ENCODE assay signal across 8 cellular contexts in genomic region chr1:42680921-42681683, GRCh38. TPM values are rescaled to one million over a fixed set of nuclear protein-coding genes. Genes with fewer than 3 reads are reported as not detected.
DNase-seq lines count a peak whose midpoint lies in the region; ATAC-seq and TF ChIP-seq lines count a peak whose summit lies in the region.

No MANE protein-coding gene starts in this region.

- H3K79me1 ChIP-seq in mesenchymal stem cell (replicated peaks; ENCODE audit: low read length, poor library complexity, severe bottlenecking), result no peaks in the 10 kb centered on the region

- no peaks in the 10 kb centered on the region for H3K27me3 ChIP-seq in colonic mucosa
- H3K27me3 ChIP-seq in mesenchymal stem cell (ENCODE audit: control insufficient read depth in 1 of 2, insufficient read depth in 1 of 2, low read length in 2 of 2), result no peaks in the 10 kb centered on the region

- TF ChIP-seq CTCF in AG09309 (IDR thresholded peaks at IDR 0.05; ENCODE audit: control insufficient read depth, insufficient read depth, low read depth, low read length, missing control alignments), result no peak
- no peak for TF ChIP-seq CTCF in GM20000 (IDR thresholded peaks at IDR 0.05; ENCODE audit: extremely low read depth, missing control alignments)
- TF ChIP-seq CTCF in colonic mucosa (IDR thresholded peaks at IDR 0.05), result no peak

- peaks cover 14% of the 10 kb centered on the region for H3K4me1 ChIP-seq in colonic mucosa
- peaks cover 2% of the 10 kb centered on the region for H3K4me1 ChIP-seq in mesenchymal stem cell (ENCODE audit: control insufficient read depth, insufficient read depth, low read depth, low read length)
- peaks cover 5% of the 10 kb centered on the region for H3K4me1 ChIP-seq in urinary bladder (ENCODE audit: insufficient read depth)

- WGBS in mesenchymal stem cell, result 14% methylated on average over 18 of the region's 18 CpGs
- WGBS in urinary bladder, result 4% methylated on average over 18 of the region's 18 CpGs

- peak overlapping the region; percentile 92 for H3K4me3 ChIP-seq in AG09309 (ENCODE audit: control insufficient read depth, low read depth, low read length)
- H3K4me3 ChIP-seq in colonic mucosa, result peak overlapping the region; percentile 89
- H3K4me3 ChIP-seq in mesenchymal stem cell (ENCODE audit: insufficient read depth in 1 of 2, low read depth in 1 of 2, low read length in 2 of 2), result peak overlapping the region; percentile 78 to 89
- H3K4me3 ChIP-seq in urinary bladder (ENCODE audit: low read depth, low read length), result peak overlapping the region; percentile 69

- H2BK15ac ChIP-seq in mesenchymal stem cell (ENCODE audit: low read depth, poor library complexity, severe bottlenecking), result no peak overlapping the region

- peak overlapping the region; percentile 47 to 82 for H3K9ac ChIP-seq in colonic mucosa (ENCODE audit: low read depth in 2 of 2, low read length in 2 of 2)
- H3K9ac ChIP-seq in mesenchymal stem cell (ENCODE audit: low read length), result peak overlapping the region; percentile 97

- no peak overlapping the region for H4K8ac ChIP-seq in mesenchymal stem cell (ENCODE audit: low read length)

- in situ Hi-C loops in SK-MEL-5 (cut with HindIII; ENCODE audit: low pct_unique_long_range_greater_than_20kb, low sequenced_read_pairs), result no loop called here

- H3K9me3 ChIP-seq in colonic mucosa, result no peaks in the 10 kb centered on the region
- H3K9me3 ChIP-seq in mesenchymal stem cell (ENCODE audit: control insufficient read depth, low read length), result no peaks in the 10 kb centered on the region

- DNase-seq in AG09309 (ENCODE audit: low read depth), result no peak
- DNase-seq in GM20000 (ENCODE audit: low spot score), result peak; percentile 31
- peak; percentile 7 for DNase-seq in SK-MEL-5 (ENCODE audit: low read depth, low spot score)
- DNase-seq in colonic mucosa, result peak; percentile 26
- peak; percentile 40 for DNase-seq in mesenchymal stem cell

- H2AK5ac ChIP-seq in mesenchymal stem cell (ENCODE audit: low read length, severe bottlenecking), result no peak overlapping the region

- no peak overlapping the region for H3K23ac ChIP-seq in mesenchymal stem cell (ENCODE audit: low read length in 2 of 2)

- peak overlapping the region; percentile 29 for H2AFZ ChIP-seq in mesenchymal stem cell (ENCODE audit: low read depth, low read length)

- H2BK12ac ChIP-seq in mesenchymal stem cell (ENCODE audit: low read length in 2 of 2), result no peak overlapping the region

- intact Hi-C loops in colonic mucosa (cut with DNase I), result no loop called here

- no peak overlapping the region for H3K18ac ChIP-seq in mesenchymal stem cell (ENCODE audit: low read depth in 1 of 2, low read length in 2 of 2)

- no peak for ATAC-seq in GM21737 (IDR thresholded peaks at IDR 0.05; ENCODE audit: unreplicated experiment)
- no peak for ATAC-seq in GM18868 (IDR thresholded peaks at IDR 0.05; ENCODE audit: unreplicated experiment)

- peak overlapping the region; percentile 90 for H3K27ac ChIP-seq in colonic mucosa
- H3K27ac ChIP-seq in mesenchymal stem cell (ENCODE audit: low read length, poor library complexity, severe bottlenecking), result peak overlapping the region; percentile 96
- H3K27ac ChIP-seq in urinary bladder (ENCODE audit: low read depth), result peak overlapping the region; percentile 92

- no peak overlapping the region for H2BK5ac ChIP-seq in mesenchymal stem cell (ENCODE audit: low read depth, low read length, poor library complexity, severe bottlenecking)

- H2BK120ac ChIP-seq in mesenchymal stem cell (ENCODE audit: low read depth, low read length), result no peak overlapping the region

- H3K14ac ChIP-seq in mesenchymal stem cell (ENCODE audit: low read length in 2 of 2), result peak overlapping the region in 1 of 2 experiments; percentile 61

- peak overlapping the region in 1 of 2 experiments; percentile 60 for H3K4ac ChIP-seq in mesenchymal stem cell (ENCODE audit: low read depth in 1 of 2, low read length in 2 of 2)

- no peak overlapping the region for H4K91ac ChIP-seq in mesenchymal stem cell (ENCODE audit: low read length)

- H3K36me3 ChIP-seq in colonic mucosa (no peaks in the 10 kb centered on the region), mesenchymal stem cell (ENCODE audit: control insufficient read depth in 1 of 2, insufficient read depth in 2 of 2, low read depth in 1 of 2, low read length in 2 of 2) (peaks cover 0 to 32% of the 10 kb centered on the region in 2 experiments), urinary bladder (ENCODE audit: insufficient read depth) (no peaks in the 10 kb centered on the region)

- H3K4me2 ChIP-seq in mesenchymal stem cell (ENCODE audit: low read length, poor library complexity, severe bottlenecking), result peak overlapping the region; percentile 54

RNA-seq across cellular contexts. Expression of gene YBX1, which starts 1.1 kb away (rescaled TPM):
- total RNA-seq in SK-MEL-5 (2014; rRNA removed; shearing (Covaris generic)), result 975 and 1,067 TPM in 2 replicates
- polyA plus RNA-seq in SK-MEL-5 (2015; cell fraction: cytosol; rRNA removed), result 520 and 529 TPM in 2 replicates
- polyA plus RNA-seq in SK-MEL-5 (2015; cell fraction: nucleus; rRNA removed), result 108 and 138 TPM in 2 replicates
- total RNA-seq in colonic mucosa (100 to 1,000 TPM; 471 to 894 TPM), urinary bladder (401 TPM)
- polyA plus RNA-seq in mesenchymal stem cell (2013, experiment 1 of 2), result 1,020 TPM
- polyA plus RNA-seq in mesenchymal stem cell (2013, experiment 2 of 2), result 1,034 TPM
- polyA plus RNA-seq in urinary bladder, result 773 TPM

RNA-seq across cellular contexts. Expression of gene PPIH, which starts 22.9 kb away (rescaled TPM):
- total RNA-seq in SK-MEL-5 (2014; rRNA removed; shearing (Covaris generic)), result 25.8 and 30.3 TPM in 2 replicates
- 25.1 and 40.2 TPM in 2 replicates for polyA plus RNA-seq in SK-MEL-5 (2015; cell fraction: cytosol; rRNA removed)
- polyA plus RNA-seq in SK-MEL-5 (2015; cell fraction: nucleus; rRNA removed), result 29.6 and 29.9 TPM in 2 replicates
- total RNA-seq in colonic mucosa (10 to 100 TPM; 35.0 to 70.8 TPM), urinary bladder (24.1 TPM)
- polyA plus RNA-seq in mesenchymal stem cell (2013, experiment 1 of 2), result 27.1 TPM
- 27.8 TPM for polyA plus RNA-seq in mesenchymal stem cell (2013, experiment 2 of 2)
- 29.8 TPM for polyA plus RNA-seq in urinary bladder

RNA-seq across cellular contexts. Expression of gene CLDN19, which starts 58.9 kb away (rescaled TPM):
- not detected in 2 replicates for total RNA-seq in SK-MEL-5 (2014; rRNA removed; shearing (Covaris generic))
- polyA plus RNA-seq in SK-MEL-5 (2015; cell fraction: cytosol; rRNA removed), result not detected in 2 replicates
- polyA plus RNA-seq in SK-MEL-5 (2015; cell fraction: nucleus; rRNA removed), result not detected in 2 replicates
- not detected for total RNA-seq in colonic mucosa
- polyA plus RNA-seq in mesenchymal stem cell (2013, experiment 1 of 2), result 0.03 TPM
- polyA plus RNA-seq in mesenchymal stem cell (2013, experiment 2 of 2), result not detected
- 0.69 TPM for total RNA-seq in urinary bladder
- 0.38 TPM for polyA plus RNA-seq in urinary bladder
